In the genomic region with DNA sequence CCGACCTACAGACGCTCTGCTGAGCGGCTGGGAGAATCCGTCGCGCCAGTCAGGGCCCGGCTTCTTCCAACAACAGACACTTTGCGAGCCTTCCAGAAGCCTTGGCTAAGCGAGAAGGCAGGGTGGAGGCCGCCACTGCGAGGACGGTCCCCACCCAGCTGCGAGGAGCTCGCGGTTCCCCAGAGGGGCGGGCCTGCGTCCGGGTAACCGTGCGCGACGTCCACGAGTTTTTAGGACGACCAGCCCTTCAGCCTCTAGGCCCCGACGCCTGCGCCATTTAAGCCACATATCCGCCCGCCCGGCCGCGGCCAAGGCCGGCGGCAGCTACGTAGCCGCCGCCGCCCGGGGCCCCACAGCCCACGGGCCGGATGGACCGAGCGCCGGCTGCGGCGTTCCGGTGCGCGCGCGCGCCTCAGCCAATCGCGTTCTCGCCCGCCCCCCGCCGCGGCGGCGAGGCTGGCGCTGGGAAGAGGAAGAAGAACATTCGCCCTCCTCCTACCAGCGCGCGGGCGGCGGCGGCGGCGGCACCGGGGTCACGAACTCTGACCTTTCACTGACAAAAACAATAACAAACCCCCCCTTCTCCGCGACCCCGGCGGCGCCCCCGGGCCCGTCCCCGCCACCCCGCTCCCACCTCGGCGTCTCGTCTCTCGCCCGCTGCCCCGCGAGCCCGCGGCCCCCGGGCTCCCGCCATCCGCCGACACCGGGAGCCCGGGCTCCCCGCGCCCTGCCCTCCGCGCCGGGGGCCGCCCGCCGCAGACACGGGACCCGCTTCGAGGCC, we compare ENCODE assay signal across 8 cellular contexts. TPM values are rescaled to one million over a fixed set of nuclear protein-coding genes. Genes with fewer than 3 reads are reported as not detected.
DNase-seq lines count a peak whose midpoint lies in the region; ATAC-seq and TF ChIP-seq lines count a peak whose summit lies in the region.

A gene (plus strand): TSS at position 479 of the 781 bp plus-strand sequence. CDS start 56,332 bp downstream, outside the sequence.

- no peaks in the 10 kb centered on the region for H3K27me3 Mint-ChIP-seq in progenitor cell of endocrine pancreas

- ATAC-seq in HG02610 (IDR thresholded peaks at IDR 0.05; ENCODE audit: unreplicated experiment): peak; percentile 64
- ATAC-seq in heart right ventricle: peak; percentile 55 to 81 (median 70)
- peak; percentile 75 to 90 for ATAC-seq in upper lobe of left lung (ENCODE audit: low FRiP score in 2 of 2)

- peak within 1 kb of the TSS; percentile 99 for H3K4me3 Mint-ChIP-seq in progenitor cell of endocrine pancreas (ENCODE audit: low read depth)

- intact Hi-C loops in heart right ventricle (cut with DNase I): loop anchor here in 7 of 10 donors (1.0 to 10.0 kb wide), 5 partner anchors 68 to 296 kb away; a partner anchor contains a TSS

- peaks cover 11 to 55% (median 35%) of the 10 kb centered on the region in 9 donors for H3K4me1 ChIP-seq in heart right ventricle
- H3K4me1 ChIP-seq in upper lobe of left lung: peaks cover 32 to 43% (median 39%) of the 10 kb centered on the region in 4 donors

- H3K36me3 Mint-ChIP-seq in progenitor cell of endocrine pancreas (ENCODE audit: insufficient read depth): peaks cover 11% of the 10 kb centered on the region

- TF ChIP-seq CTCF in GM12864 (IDR thresholded peaks at IDR 0.05; ENCODE audit: low read depth, low read length, missing control alignments) (no peak), heart right ventricle (IDR thresholded peaks at IDR 0.05) (no peak), progenitor cell of endocrine pancreas (IDR thresholded peaks at IDR 0.05; ENCODE audit: unreplicated experiment) (no peak), upper lobe of left lung (IDR thresholded peaks at IDR 0.05) (peak in 2 of 6 experiments; percentile 15 to 22)

- peaks cover 46% of the 10 kb centered on the region for H3K4me1 Mint-ChIP-seq in progenitor cell of endocrine pancreas (ENCODE audit: low read depth)

- H3K4me3 ChIP-seq in GM12864 (ENCODE audit: low read depth, low read length) (peak within 1 kb of the TSS; percentile 83), heart right ventricle (peak within 1 kb of the TSS; percentile 74 to 96 (median 86)), upper lobe of left lung (peak within 1 kb of the TSS; percentile 85 to 98 (median 90))

- peak in 3 of 4 donors; percentile 89 to 93 (median 91) for TF ChIP-seq POLR2A in upper lobe of left lung (IDR thresholded peaks at IDR 0.05)

- no peak for TF ChIP-seq EP300 in upper lobe of left lung (IDR thresholded peaks at IDR 0.05)

- H3K36me3 ChIP-seq in heart right ventricle: peaks cover 0 to 39% (median 20%) of the 10 kb centered on the region in 9 donors
- H3K36me3 ChIP-seq in upper lobe of left lung: peaks cover 7 to 30% (median 11%) of the 10 kb centered on the region in 4 donors

- WGBS in adipose tissue, 3 donors: 0 to 1% (median 1%) methylated on average over 80 to 106 of the region's 108 CpGs
- 0 to 1% methylated on average over 107 of the region's 108 CpGs for WGBS in heart right ventricle, 2 donors
- 0 to 4% methylated on average over 7 to 26 of the region's 108 CpGs for WGBS in upper lobe of left lung, 2 donors

- H3K27ac Mint-ChIP-seq in progenitor cell of endocrine pancreas: peak within 1 kb of the TSS; percentile 100

- no peaks in the 10 kb centered on the region for H3K27me3 ChIP-seq in heart right ventricle
- H3K27me3 ChIP-seq in upper lobe of left lung: no peaks in the 10 kb centered on the region

- H3K9me3 ChIP-seq in heart right ventricle (no peaks in the 10 kb centered on the region), upper lobe of left lung (no peaks in the 10 kb centered on the region)

- peak; percentile 29 for DNase-seq in GM12864 (ENCODE audit: low read depth)
- peak; percentile 56 for DNase-seq in NCI-H1105 (lab: John Stamatoyannopoulos, UW)
- peak; percentile 78 to 89 (median 86) for DNase-seq in T-helper 1 cell
- DNase-seq in heart right ventricle: peak; percentile 88 to 90
- peak; percentile 59 for DNase-seq in progenitor cell of endocrine pancreas (ENCODE audit: low spot score, unreplicated experiment)
- peak; percentile 89 to 99 for DNase-seq in upper lobe of left lung

- H3K9me3 Mint-ChIP-seq in progenitor cell of endocrine pancreas (ENCODE audit: low read depth): no peaks in the 10 kb centered on the region

- H3K27ac ChIP-seq in adipose tissue (ENCODE audit: low read depth, low read length): peak within 1 kb of the TSS; percentile 89
- H3K27ac ChIP-seq in heart right ventricle: peak within 1 kb of the TSS; percentile 96 to 100 (median 99)
- peak within 1 kb of the TSS; percentile 97 to 100 (median 99) for H3K27ac ChIP-seq in upper lobe of left lung

RNA-seq across cellular contexts. Expression of the gene that starts here (rescaled TPM):
- polyA plus RNA-seq in adipose tissue (1 to 10 TPM; 4.8 to 7.9 (median 7.3) TPM), heart right ventricle (1 to 10 TPM; 6.5 to 9.1 TPM)
- total RNA-seq in heart right ventricle (10 to 100 TPM; 22.2 to 33.8 (median 27.6) TPM), progenitor cell of endocrine pancreas (56.0 and 58.8 TPM in 2 replicates), upper lobe of left lung (10 to 100 TPM; 24.9 to 54.0 (median 46.6) TPM)

Comparison
In these comparisons a context has a peak if more than half of its experiments do, and no peak if none do; other contexts are left out.
1. Peak in every context shown above with its lines: DNase-seq, ATAC-seq, H3K4me3 ChIP-seq and H3K27ac ChIP-seq.
2. DNase-seq: peak in every context shown above with its lines; median percentile 94 in upper lobe of left lung; 89 in heart right ventricle; 86 in T-helper 1 cell; 59 in progenitor cell of endocrine pancreas; 56 in NCI-H1105; 29 in GM12864.